Comparison of ENCODE assay signal across 9 cellular contexts in the genomic region with DNA sequence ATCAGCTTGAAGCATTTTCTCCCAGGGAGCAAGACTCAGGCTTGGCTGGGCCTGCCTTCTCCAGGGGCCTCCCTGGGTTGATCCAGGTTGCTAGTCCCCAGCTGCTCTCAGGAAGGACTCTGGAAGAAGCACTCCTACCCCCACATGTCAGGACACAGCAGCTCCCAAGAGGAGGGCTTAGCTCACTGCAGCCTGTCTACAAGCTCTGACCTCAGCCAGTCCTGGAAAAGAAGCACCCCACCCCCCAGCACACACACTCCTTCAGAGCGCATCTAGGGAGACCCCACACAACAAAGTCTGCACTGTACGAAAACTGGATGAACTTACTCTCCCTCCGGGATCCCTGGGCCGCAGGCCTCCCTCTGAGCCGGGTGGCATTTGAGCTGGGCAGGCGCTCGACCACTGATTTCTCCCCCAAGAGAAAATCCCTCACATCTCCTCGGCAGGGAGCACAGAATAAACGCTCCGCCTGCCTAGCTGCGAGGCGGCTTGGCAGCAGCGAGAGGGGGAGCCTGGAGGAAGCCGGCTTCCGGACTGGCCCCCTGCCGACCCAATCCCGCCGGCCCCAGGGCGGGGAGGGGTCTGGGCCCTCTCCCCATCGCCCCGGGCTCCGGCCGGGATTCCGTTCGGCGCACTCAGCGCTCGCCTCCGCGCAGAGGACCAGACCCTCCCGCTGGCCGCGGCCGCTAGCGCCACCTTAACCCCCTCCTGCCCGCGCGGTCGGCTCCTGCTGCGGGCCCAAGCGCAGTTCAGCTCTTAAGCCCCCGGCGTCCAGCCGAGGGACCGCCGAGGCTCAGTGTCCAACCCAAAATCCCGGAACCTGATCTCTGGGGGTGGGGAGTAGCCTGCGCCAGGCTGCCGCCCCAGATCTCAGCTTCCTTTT. TPM values are rescaled to one million over a fixed set of nuclear protein-coding genes. Genes with fewer than 3 reads are reported as not detected.
DNase-seq lines count a peak whose midpoint lies in the region; ATAC-seq and TF ChIP-seq lines count a peak whose summit lies in the region.
"Had no signal": no experiment of that assay in that cellular context is flagged by ENCODE, and none has a peak within 500 bp of the region (broad histone marks: within the 10 kb centered on the region; RNA-seq: fewer than 3 reads in every experiment).

TSS of gene KCNA2 (minus strand) at position 458 of the 883 bp plus-strand sequence. CDS start 1,576 bp downstream, outside the sequence.

- no peak for TF ChIP-seq CTCF in OCI-LY1 (IDR thresholded peaks at IDR 0.05; ENCODE audit: low read length)
- no peak for TF ChIP-seq CTCF in suprapubic skin (IDR thresholded peaks at IDR 0.05)

- no peaks in the 10 kb centered on the region for H3K79me2 ChIP-seq in OCI-LY1 (ENCODE audit: insufficient read depth, low read length)

- H3K9ac ChIP-seq in OCI-LY1 (ENCODE audit: low read length) (no peak within 1 kb of the TSS), duodenal mucosa (ENCODE audit: low read depth in 1 of 2, low read length in 2 of 2) (no peak within 1 kb of the TSS)

- DNase-seq in NCI-H1417 (lab: John Stamatoyannopoulos, UW) = peak in 2 of 3 experiments; percentile 54 to 69
- DNase-seq in NCI-H1417 treated with DMSO at 0.1 percent for 48 hours (lab: John Stamatoyannopoulos, UW) = no peak
- peak in 1 of 2 donors; percentile 27 for DNase-seq in memory B cell (ENCODE audit: low spot score in 2 of 2)
- peak in 1 of 2 donors; percentile 69 for DNase-seq in suprapubic skin (ENCODE audit: low spot score in 2 of 2)
- DNase-seq in NCI-H1048 (lab: John Stamatoyannopoulos, UW) = no peak
- DNase-seq in SKM-1 treated with dmso at 0.1 percent for 144 hours (lab: John Stamatoyannopoulos, UW; ENCODE audit: unreplicated experiment) = no peak

- H3K4me1 ChIP-seq in OCI-LY1 (ENCODE audit: insufficient read depth, low read length, severe bottlenecking) (no peaks in the 10 kb centered on the region), duodenal mucosa (ENCODE audit: control insufficient read depth in 1 of 2, insufficient read depth in 2 of 2, low read length in 2 of 2) (peaks cover 0 to 15% of the 10 kb centered on the region in 2 donors), suprapubic skin (peaks cover 27% of the 10 kb centered on the region)

- no peaks in the 10 kb centered on the region for H3F3A ChIP-seq in OCI-LY1 (ENCODE audit: insufficient read depth, low read length)

- peaks cover 36% of the 10 kb centered on the region for H3K27me3 Mint-ChIP-seq in memory B cell

- H3K27ac ChIP-seq in OCI-LY1 (ENCODE audit: low read depth, low read length, poor library complexity, severe bottlenecking) = no peak within 1 kb of the TSS
- no peak within 1 kb of the TSS for H3K27ac ChIP-seq in duodenal mucosa (ENCODE audit: low read depth, low read length)
- peak within 1 kb of the TSS; percentile 34 for H3K27ac ChIP-seq in suprapubic skin
- H3K27ac ChIP-seq: 22Rv1 had no signal

- H2AFZ ChIP-seq in OCI-LY1 (ENCODE audit: low read length) = no peak within 1 kb of the TSS

- peak within 1 kb of the TSS; percentile 35 for H3K27ac Mint-ChIP-seq in memory B cell

- peak; percentile 15 for ATAC-seq in memory B cell (ENCODE audit: low read depth)

- peak within 1 kb of the TSS; percentile 85 for H3K4me3 Mint-ChIP-seq in memory B cell

- H3K9me2 ChIP-seq in OCI-LY1 (ENCODE audit: low read depth, low read length) = no peaks in the 10 kb centered on the region

- TF ChIP-seq POLR2A in suprapubic skin (IDR thresholded peaks at IDR 0.05) = no peak

- peak within 1 kb of the TSS; percentile 8; the same call in 1 of the 2 replicates for H3K4me2 ChIP-seq in OCI-LY1 (ENCODE audit: low read length)

- no peaks in the 10 kb centered on the region for H4K20me1 ChIP-seq in OCI-LY1 (ENCODE audit: insufficient read depth, low read length)

- H3K36me3 Mint-ChIP-seq in memory B cell = no peaks in the 10 kb centered on the region

- TF ChIP-seq EP300 in suprapubic skin (IDR thresholded peaks at IDR 0.05) = no peak

- H3K9me3 Mint-ChIP-seq in memory B cell = no peaks in the 10 kb centered on the region

- peaks cover 30% of the 10 kb centered on the region for H3K27me3 ChIP-seq in OCI-LY1 (ENCODE audit: insufficient read depth, low read length)
- H3K27me3 ChIP-seq in duodenal mucosa (ENCODE audit: control insufficient read depth in 1 of 2, insufficient read depth in 2 of 2, low read length in 2 of 2) = peaks cover 45 to 60% of the 10 kb centered on the region in 2 donors
- peaks cover 77% of the 10 kb centered on the region for H3K27me3 ChIP-seq in suprapubic skin

- H3K4me3 ChIP-seq in OCI-LY1 (ENCODE audit: low read depth, low read length, poor library complexity, severe bottlenecking) = peak within 1 kb of the TSS; percentile 33
- H3K4me3 ChIP-seq in duodenal mucosa (ENCODE audit: low read depth in 1 of 2, low read length in 2 of 2) = peak within 1 kb of the TSS; percentile 56 to 72
- peak within 1 kb of the TSS; percentile 71 for H3K4me3 ChIP-seq in suprapubic skin

- H3K36me3 ChIP-seq in OCI-LY1 (ENCODE audit: insufficient read depth, low read length) (no peaks in the 10 kb centered on the region), duodenal mucosa (ENCODE audit: control insufficient read depth in 1 of 2, insufficient read depth in 2 of 2, low read length in 2 of 2) (no peaks in the 10 kb centered on the region), suprapubic skin (no peaks in the 10 kb centered on the region)

- H3K9me3 ChIP-seq in OCI-LY1 (ENCODE audit: low read length) = no peaks in the 10 kb centered on the region
- no peaks in the 10 kb centered on the region for H3K9me3 ChIP-seq in duodenal mucosa (ENCODE audit: control insufficient read depth in 1 of 2, low read length in 2 of 2)
- H3K9me3 ChIP-seq in suprapubic skin = no peaks in the 10 kb centered on the region

- WGBS in suprapubic skin = under 1% methylated on average over 29 of the region's 49 CpGs

- H3K4me1 Mint-ChIP-seq in memory B cell = peaks cover 14% of the 10 kb centered on the region

RNA-seq across cellular contexts. Expression of gene KCNA2, which starts in this region (rescaled TPM):
- under 1 TPM; 0.34 to 0.97 (median 0.54) TPM for total RNA-seq in suprapubic skin

Comparison
In these comparisons a context has a peak if more than half of its experiments do, and no peak if none do; other contexts are left out.
1. DNase-seq: peak in NCI-H1417 (2 of 3); none in NCI-H1417 treated with DMSO at 0.1 percent for 48 hours (single experiment), NCI-H1048 (single experiment) and SKM-1 treated with dmso at 0.1 percent for 144 hours (single experiment).
2. Peak in every context shown above with its lines, with median percentiles within 50 percentile points of each other: H3K4me3 ChIP-seq.